In the genomic region with DNA sequence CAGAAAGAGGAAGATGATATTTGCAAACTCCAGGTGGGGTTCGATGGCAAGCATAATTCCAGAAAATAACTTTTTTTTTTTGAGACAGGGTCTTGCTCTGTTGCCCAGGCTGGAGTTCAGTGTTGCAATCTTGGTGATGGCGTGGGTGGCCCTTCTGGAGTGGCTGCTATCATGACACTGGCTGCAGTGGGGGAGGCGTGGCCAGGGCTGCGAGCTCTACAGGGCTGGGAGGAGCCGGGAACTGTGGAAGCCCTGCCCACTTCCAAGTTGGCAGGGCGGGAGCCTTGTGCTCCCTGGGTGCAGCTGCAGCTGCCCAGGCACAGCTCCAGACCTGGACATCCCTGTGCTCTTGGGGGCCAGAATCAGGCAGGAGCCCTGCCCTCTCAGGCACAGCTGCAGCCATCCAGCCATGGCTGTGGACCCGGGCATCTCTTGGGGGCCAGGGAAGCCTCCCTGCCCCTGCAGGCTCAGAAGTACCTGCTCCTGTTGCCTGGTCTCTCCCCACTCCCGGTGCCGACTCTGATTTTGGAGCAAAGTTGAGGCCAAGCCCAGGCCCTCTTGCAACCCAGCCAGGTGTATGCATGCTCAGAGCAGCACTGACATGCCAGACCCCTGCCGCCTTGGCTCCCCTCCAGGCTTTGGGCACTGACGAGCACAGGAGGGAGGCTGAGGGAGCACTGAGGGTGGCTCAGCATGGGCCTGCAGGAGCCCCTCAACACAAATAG, we compare ENCODE assay signal across 16 cellular contexts. TPM values are rescaled to one million over a fixed set of nuclear protein-coding genes. Genes with fewer than 3 reads are reported as not detected.
DNase-seq lines count a peak whose midpoint lies in the region; ATAC-seq, FAIRE-seq and TF ChIP-seq lines count a peak whose summit lies in the region.
"Had no signal": no experiment of that assay in that cellular context is flagged by ENCODE, and none has a peak within 500 bp of the region (broad histone marks: within the 10 kb centered on the region; RNA-seq: fewer than 3 reads in every experiment).

No MANE protein-coding gene starts in this region.

- no peaks in the 10 kb centered on the region for H3K36me3 Mint-ChIP-seq in activated CD4-positive, alpha-beta memory T cell treated with anti-CD3 and anti-CD28 coated beads for 36 hours

- TF ChIP-seq CTCF in GM12878 (IDR thresholded peaks at IDR 0.05 in 2 of 3, conservative IDR thresholded peaks at IDR 0.05 in 1 of 3; ENCODE audit: control insufficient read depth in 2 of 3, extremely low read depth in 1 of 3, insufficient read depth in 1 of 3, low read depth in 3 of 3, low read length in 3 of 3): no peak
- TF ChIP-seq CTCF in lower lobe of right lung (IDR thresholded peaks at IDR 0.05): no peak

- H3K4me1 Mint-ChIP-seq in activated CD4-positive, alpha-beta memory T cell treated with anti-CD3 and anti-CD28 coated beads for 36 hours (ENCODE audit: low read depth): peaks cover 12% of the 10 kb centered on the region

- ATAC-seq in GM12878 (peak; percentile 17; the same call in 1 of the 3 replicates), lower lobe of right lung (peak; percentile 53 to 63), GM18907 (IDR thresholded peaks at IDR 0.05; ENCODE audit: unreplicated experiment) (no peak)

- TF ChIP-seq RAD21 in GM12878 (IDR thresholded peaks at IDR 0.05; ENCODE audit: insufficient read depth, low read depth, low read length): no peak

- H3K4me3 Mint-ChIP-seq in activated CD4-positive, alpha-beta memory T cell treated with anti-CD3 and anti-CD28 coated beads for 36 hours: no peak overlapping the region
- H3K4me3 Mint-ChIP-seq: CD4-positive, alpha-beta T cell; T-helper 1 cell treated with Interleukin-12 subunit alpha and Interleukin-12 subunit beta and Interleukin-4 antibody, amounts not matched to agents 30 μg/mL and 1 μg/mL, for 36 hours had no signal

- H3K27me3 Mint-ChIP-seq in activated CD4-positive, alpha-beta memory T cell treated with anti-CD3 and anti-CD28 coated beads for 36 hours: peaks cover 7% of the 10 kb centered on the region
- H3K27me3 Mint-ChIP-seq: CD4-positive, alpha-beta T cell had no signal

- H3K27ac Mint-ChIP-seq in activated CD4-positive, alpha-beta memory T cell treated with anti-CD3 and anti-CD28 coated beads for 36 hours: no peak overlapping the region
- H3K27ac Mint-ChIP-seq: CD4-positive, alpha-beta T cell; T-helper 1 cell treated with Interleukin-12 subunit alpha and Interleukin-12 subunit beta and Interleukin-4 antibody, amounts not matched to agents 30 μg/mL and 1 μg/mL, for 36 hours had no signal

- no peak for FAIRE-seq in GM12878 (lab: Jason Lieb, UNC)
- FAIRE-seq: colon had no signal

- intact Hi-C loops in GM12878 (cut with micrococcal nuclease; ENCODE audit: unreplicated experiment): no loop called here
- intact Hi-C loops in lower lobe of right lung (cut with DNase I): no loop called here
- intact Hi-C loops in activated CD4-positive, alpha-beta memory T cell treated with anti-CD3 and anti-CD28 coated beads for 36 hours (cut with micrococcal nuclease): no loop called here

- H2AFZ ChIP-seq in GM12878 (ENCODE audit: control insufficient read depth, low read depth, low read length): no peak overlapping the region

- H3K9ac ChIP-seq in GM12878 (ENCODE audit: control insufficient read depth, insufficient read depth, low read length): no peak overlapping the region

- H3K4me1 ChIP-seq in GM12878 (ENCODE audit: control insufficient read depth, insufficient read depth, low read length) (peaks cover 4% of the 10 kb centered on the region), lower lobe of right lung (peaks cover 12% of the 10 kb centered on the region)

- DNase-seq in EH (ENCODE audit: low read depth): peak; percentile 26
- peak; percentile 39 for DNase-seq in LoVo (ENCODE audit: low spot score)
- no peak for DNase-seq in GM12878 (ENCODE audit: low read depth, low spot score)
- peak; percentile 55 for DNase-seq in lower lobe of right lung
- DNase-seq in activated CD4-positive, alpha-beta memory T cell treated with anti-CD3 and anti-CD28 coated beads for 36 hours: no peak
- no peak for DNase-seq in HPDE6-E6E7 (ENCODE audit: extremely low spot score)
- DNase-seq in NK-92 (lab: John Stamatoyannopoulos, UW; ENCODE audit: unreplicated experiment): no peak
- DNase-seq: activated CD4-positive, alpha-beta T cell treated with anti-CD3 and anti-CD28 coated beads for 4 hours; amniotic stem cell; CD4-positive, alpha-beta T cell; GF-D8 had no signal

- no peaks in the 10 kb centered on the region for H3K9me3 ChIP-seq in GM12878 (replicated peaks; ENCODE audit: control insufficient read depth, insufficient read depth, low read length)
- H3K9me3 ChIP-seq in lower lobe of right lung: no peaks in the 10 kb centered on the region
- H3K9me3 ChIP-seq: neutrophil had no signal

- RAD21 ChIA-PET in GM12878 (lab: Charles Lee; ENCODE audit: unreplicated experiment): no interaction called here

- no TSS peak for BruUV-seq in GM12878 (replicated peaks; lab: Mats Ljungman, UMichigan)

- TF ChIP-seq EP300 in GM12878 (IDR thresholded peaks at IDR 0.05; ENCODE audit: borderline replicate concordance in 1 of 2, control insufficient read depth in 1 of 2, low read depth in 2 of 2, low read length in 2 of 2): no peak

- in situ Hi-C loops in GM12878 (cut with MboI): no loop called here

- H3K27ac ChIP-seq in GM12878 (ENCODE audit: control insufficient read depth, insufficient read depth) (no peak overlapping the region), lower lobe of right lung (no peak overlapping the region)
- H3K27ac ChIP-seq: neutrophil had no signal

- no peak overlapping the region for H3K4me3 ChIP-seq in GM12878
- H3K4me3 ChIP-seq in lower lobe of right lung: no peak overlapping the region
- H3K4me3 ChIP-seq: lung had no signal

- no peaks in the 10 kb centered on the region for H3K9me3 Mint-ChIP-seq in activated CD4-positive, alpha-beta memory T cell treated with anti-CD3 and anti-CD28 coated beads for 36 hours
- H3K9me3 Mint-ChIP-seq: CD4-positive, alpha-beta T cell; T-helper 1 cell treated with Interleukin-12 subunit alpha and Interleukin-12 subunit beta and Interleukin-4 antibody, amounts not matched to agents 30 μg/mL and 1 μg/mL, for 36 hours had no signal

- CTCF ChIA-PET in GM12878 (lab: Yijun Ruan, JAX): interaction anchor here (1.3 kb wide), 1 partner anchor 25 kb away, joined by 3 read pairs; no protein-coding TSS in a partner anchor
- CTCF ChIA-PET in activated CD4-positive, alpha-beta memory T cell treated with anti-CD3 and anti-CD28 coated beads for 36 hours (lab: Charles Lee): no interaction called here

- H3K27me3 ChIP-seq in GM12878 (replicated peaks in 1 of 2; ENCODE audit: control insufficient read depth in 2 of 2, insufficient read depth in 2 of 2, low read length in 1 of 2): no peaks in the 10 kb centered on the region
- no peaks in the 10 kb centered on the region for H3K27me3 ChIP-seq in lower lobe of right lung (ENCODE audit: low read depth)

- SMC1A ChIA-PET in GM12878 (lab: Charles Lee; ENCODE audit: uncharacterized antibody, unreplicated experiment): interaction anchor here (1.2 kb wide), 1 partner anchor 10 kb away, joined by 3 read pairs; no protein-coding TSS in a partner anchor

- H3K4me2 ChIP-seq in GM12878 (ENCODE audit: control insufficient read depth, insufficient read depth): no peak overlapping the region

- H3K79me2 ChIP-seq in GM12878 (ENCODE audit: control insufficient read depth, insufficient read depth, low read length): no peaks in the 10 kb centered on the region

- 68% methylated on average over 11 of the region's 11 CpGs for WGBS in GM12878 (ENCODE audit: insufficient coverage, insufficient replicate concordance, low lambda C conversion rate, missing lambda C conversion rate)

- no peak for TF ChIP-seq POLR2A in GM12878 (IDR thresholded peaks at IDR 0.05; ENCODE audit: low read depth, low read length)

- H3K36me3 ChIP-seq in GM12878 (ENCODE audit: control insufficient read depth in 2 of 2, insufficient read depth in 2 of 2, low read length in 1 of 2): no peaks in the 10 kb centered on the region
- H3K36me3 ChIP-seq in lower lobe of right lung: no peaks in the 10 kb centered on the region
- H3K36me3 ChIP-seq: neutrophil had no signal

- POLR2A ChIA-PET in GM12878 (lab: Charles Lee): no interaction called here
- POLR2A ChIA-PET in activated CD4-positive, alpha-beta memory T cell treated with anti-CD3 and anti-CD28 coated beads for 36 hours (lab: Charles Lee): no interaction called here

- H4K20me1 ChIP-seq in GM12878 (ENCODE audit: control insufficient read depth, insufficient read depth): no peaks in the 10 kb centered on the region

RNA-seq across cellular contexts. Expression of a gene that starts 7.2 kb away (rescaled TPM):
- total RNA-seq in GM12878 (2013; cell fraction: nucleolus; rRNA removed): 45.2 and 45.4 TPM in 2 replicates
- total RNA-seq in GM12878 (2014; rRNA removed) (20.0 and 22.6 TPM in 2 replicates), GM12878 (2014; rRNA removed; fragmentation: Illumina TruSeq; extraction: Trizol) (21.7 and 23.7 TPM in 2 replicates), GM12878 (2021) (25.3 and 28.1 TPM in 2 replicates), lower lobe of right lung (27.4 TPM)
- polyA plus RNA-seq in GM12878 (2011; ENCODE audit: low read depth): 8.6 TPM
- polyA plus RNA-seq in GM12878 (2011; rRNA removed) (17.8 and 22.3 TPM in 2 replicates), GM12878 (2014; fragmentation: Illumina TruSeq; extraction: Trizol) (18.3 and 21.1 TPM in 2 replicates), GM12878 (2014; fragmentation: Nextera tagmentation; extraction: Ambion mirVana) (10 to 100 TPM; 16.7 to 19.0 TPM), GM12878 (2014; rRNA removed) (10.6 and 11.8 TPM in 2 replicates), GM12878 (2016; fragmentation: Nextera tagmentation; extraction: Ambion mirVana) (10 to 100 TPM; 26.8 to 35.2 TPM)
- 9.8 and 10.1 TPM in 2 replicates for polyA plus RNA-seq in GM12878 (2011; cell fraction: cytosol; rRNA removed)
- 8.8 TPM in 2 replicates for polyA plus RNA-seq in GM12878 (2011; cell fraction: nucleus; rRNA removed)
- 11.7 and 16.2 TPM in 2 replicates for polyA plus RNA-seq in GM12878 (2012)
- 28.8 and 29.7 TPM in 2 replicates for polyA minus RNA-seq in GM12878 (2011; rRNA and poly(A)+ RNA removed)
- 12.2 and 12.8 TPM in 2 replicates for polyA minus RNA-seq in GM12878 (2011; cell fraction: cytosol; rRNA and poly(A)+ RNA removed)
- 46.5 and 60.1 TPM in 2 replicates for polyA minus RNA-seq in GM12878 (2011; cell fraction: nucleus; rRNA and poly(A)+ RNA removed)
- 10 to 100 TPM; 31.1 to 31.5 TPM for total RNA-seq in activated CD4-positive, alpha-beta memory T cell treated with anti-CD3 and anti-CD28 coated beads for 36 hours

RNA-seq across cellular contexts. Expression of a gene that starts 24.2 kb away (rescaled TPM):
- total RNA-seq in GM12878 (2013; cell fraction: nucleolus; rRNA removed): 27.3 and 46.0 TPM in 2 replicates
- total RNA-seq in GM12878 (2014; rRNA removed) (20.4 and 26.8 TPM in 2 replicates), GM12878 (2014; rRNA removed; fragmentation: Illumina TruSeq; extraction: Trizol) (16.4 and 16.6 TPM in 2 replicates), GM12878 (2021) (13.8 and 16.8 TPM in 2 replicates), lower lobe of right lung (23.4 TPM)
- polyA plus RNA-seq in GM12878 (2011; ENCODE audit: low read depth): 8.3 TPM
- polyA plus RNA-seq in GM12878 (2011; rRNA removed) (22.9 and 34.8 TPM in 2 replicates), GM12878 (2014; fragmentation: Illumina TruSeq; extraction: Trizol) (12.8 and 15.1 TPM in 2 replicates), GM12878 (2014; fragmentation: Nextera tagmentation; extraction: Ambion mirVana) (10 to 100 TPM in 1 of 2 experiments, 1 to 10 TPM in 1; 9.4 to 17.1 TPM), GM12878 (2014; rRNA removed) (18.1 and 27.3 TPM in 2 replicates), GM12878 (2016; fragmentation: Nextera tagmentation; extraction: Ambion mirVana) (10 to 100 TPM; 37.6 to 39.5 TPM)
- 15.5 and 23.5 TPM in 2 replicates for polyA plus RNA-seq in GM12878 (2011; cell fraction: cytosol; rRNA removed)
- polyA plus RNA-seq in GM12878 (2011; cell fraction: nucleus; rRNA removed): 29.2 and 30.7 TPM in 2 replicates
- polyA plus RNA-seq in GM12878 (2012): 18.7 and 19.6 TPM in 2 replicates
- polyA minus RNA-seq in GM12878 (2011; rRNA and poly(A)+ RNA removed): 6.2 and 15.9 TPM in 2 replicates
- 5.6 and 14.2 TPM in 2 replicates for polyA minus RNA-seq in GM12878 (2011; cell fraction: cytosol; rRNA and poly(A)+ RNA removed)
- 10.6 and 15.5 TPM in 2 replicates for polyA minus RNA-seq in GM12878 (2011; cell fraction: nucleus; rRNA and poly(A)+ RNA removed)
- 10 to 100 TPM; 19.4 to 21.8 TPM for total RNA-seq in activated CD4-positive, alpha-beta memory T cell treated with anti-CD3 and anti-CD28 coated beads for 36 hours

Comparison
In these comparisons a context has a peak if more than half of its experiments do, and no peak if none do; other contexts are left out.
1. DNase-seq: peak in EH (single experiment), LoVo (single experiment) and lower lobe of right lung (single experiment); none in GM12878 (single experiment), activated CD4-positive, alpha-beta memory T cell treated with anti-CD3 and anti-CD28 coated beads for 36 hours (single experiment), HPDE6-E6E7 (single experiment) and NK-92 (single experiment).